Comparison of ENCODE assay signal across 8 cellular contexts in genomic region chr2:213151437-213152064, GRCh38. TPM values are rescaled to one million over a fixed set of nuclear protein-coding genes. Genes with fewer than 3 reads are reported as not detected.
DNase-seq lines count a peak whose midpoint lies in the region; ATAC-seq and TF ChIP-seq lines count a peak whose summit lies in the region.

Gene IKZF2, minus strand, starts transcription at chr2:213151612. Its CDS starts 2,983 bp downstream, at chr2:213148629.

- peaks cover 0 to 5% of the 10 kb centered on the region in 2 donors for H3K4me1 ChIP-seq in mucosa of rectum (ENCODE audit: control insufficient read depth in 2 of 2, insufficient read depth in 2 of 2, low read length in 2 of 2)

- H3K27me3 ChIP-seq in mucosa of rectum (ENCODE audit: control insufficient read depth in 2 of 2, insufficient read depth in 2 of 2, low read length in 2 of 2), result no peaks in the 10 kb centered on the region

- peak within 1 kb of the TSS; percentile 80 to 81 for H3K9ac ChIP-seq in mucosa of rectum (ENCODE audit: low read depth in 1 of 2, low read length in 2 of 2)

- ATAC-seq in GM19468 (IDR thresholded peaks at IDR 0.05; ENCODE audit: extremely low read depth, unreplicated experiment), result peak; percentile 68

- H3K9me3 ChIP-seq in mucosa of rectum (ENCODE audit: control insufficient read depth in 2 of 2, low read length in 2 of 2), result no peaks in the 10 kb centered on the region

- TF ChIP-seq CTCF in epithelial cell of proximal tubule (conservative IDR thresholded peaks at IDR 0.05; ENCODE audit: low read depth, low read length), result no peak

- peak within 1 kb of the TSS; percentile 87 to 92 for H3K27ac ChIP-seq in mucosa of rectum (ENCODE audit: low read depth in 2 of 2, low read length in 2 of 2)

- peak; percentile 96 for DNase-seq in COLO668 (lab: John Stamatoyannopoulos, UW; ENCODE audit: unreplicated experiment)
- peak; percentile 67 for DNase-seq in HPDE6-E6E7 (ENCODE audit: extremely low spot score)
- peak; percentile 64 to 86 for DNase-seq in NOMO-1 (lab: John Stamatoyannopoulos, UW; ENCODE audit: unreplicated experiment in 2 of 2)
- peak; percentile 58 for DNase-seq in activated T-cell treated with anti-CD3 and anti-CD28 coated beads for 1 hour (ENCODE audit: low read depth)
- DNase-seq in epithelial cell of proximal tubule (ENCODE audit: low read depth), result no peak
- peak; percentile 54 for DNase-seq in stimulated activated CD8-positive, alpha-beta memory T cell treated with anti-CD3 and anti-CD28 coated beads, Interleukin-4, amount 100 ng/mL, for 24 hours (ENCODE audit: low read depth)

- peak within 1 kb of the TSS; percentile 79 for H3K4me3 ChIP-seq in epithelial cell of proximal tubule (ENCODE audit: low read depth, low read length)
- H3K4me3 ChIP-seq in mucosa of rectum (ENCODE audit: low read length in 2 of 2), result peak within 1 kb of the TSS; percentile 88 to 98

- no peaks in the 10 kb centered on the region for H3K36me3 ChIP-seq in mucosa of rectum (ENCODE audit: control insufficient read depth in 2 of 2, insufficient read depth in 2 of 2, low read length in 2 of 2)

RNA-seq across cellular contexts. Expression of gene IKZF2, which starts in this region (rescaled TPM):
- 0.86 and 1.8 TPM in 2 replicates for total RNA-seq in epithelial cell of proximal tubule
